In genomic region chr6:5293692-5294091, GRCh38 we compare ENCODE assay signal across 1 cellular context.
TF ChIP-seq lines count a peak whose summit lies in the region.

No MANE protein-coding gene starts in this region.

TF ChIP-seq in K562, 482 proteins besides CTCF, POLR2A, EP300 and RAD21 (continued from another document):
- TF ChIP-seq SUPT5H (IDR thresholded peaks at IDR 0.05) = no peak
- TF ChIP-seq ZNF766 (CRISPR knock-in tag; conservative IDR thresholded peaks at IDR 0.05) = no peak
- TF ChIP-seq CBX8 (IDR thresholded peaks at IDR 0.05; ENCODE audit: borderline replicate concordance, extremely low read depth, low read depth, low read length, poor library complexity, severe bottlenecking) = no peak
- TF ChIP-seq, protein P1, sequence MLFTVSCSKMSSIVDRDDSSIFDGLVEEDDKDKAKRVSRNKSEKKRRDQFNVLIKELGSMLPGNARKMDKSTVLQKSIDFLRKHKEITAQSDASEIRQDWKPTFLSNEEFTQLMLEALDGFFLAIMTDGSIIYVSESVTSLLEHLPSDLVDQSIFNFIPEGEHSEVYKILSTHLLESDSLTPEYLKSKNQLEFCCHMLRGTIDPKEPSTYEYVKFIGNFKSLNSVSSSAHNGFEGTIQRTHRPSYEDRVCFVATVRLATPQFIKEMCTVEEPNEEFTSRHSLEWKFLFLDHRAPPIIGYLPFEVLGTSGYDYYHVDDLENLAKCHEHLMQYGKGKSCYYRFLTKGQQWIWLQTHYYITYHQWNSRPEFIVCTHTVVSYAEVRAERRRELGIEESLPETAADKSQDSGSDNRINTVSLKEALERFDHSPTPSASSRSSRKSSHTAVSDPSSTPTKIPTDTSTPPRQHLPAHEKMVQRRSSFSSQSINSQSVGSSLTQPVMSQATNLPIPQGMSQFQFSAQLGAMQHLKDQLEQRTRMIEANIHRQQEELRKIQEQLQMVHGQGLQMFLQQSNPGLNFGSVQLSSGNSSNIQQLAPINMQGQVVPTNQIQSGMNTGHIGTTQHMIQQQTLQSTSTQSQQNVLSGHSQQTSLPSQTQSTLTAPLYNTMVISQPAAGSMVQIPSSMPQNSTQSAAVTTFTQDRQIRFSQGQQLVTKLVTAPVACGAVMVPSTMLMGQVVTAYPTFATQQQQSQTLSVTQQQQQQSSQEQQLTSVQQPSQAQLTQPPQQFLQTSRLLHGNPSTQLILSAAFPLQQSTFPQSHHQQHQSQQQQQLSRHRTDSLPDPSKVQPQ (CRISPR knock-in tag; IDR thresholded peaks at IDR 0.05; ENCODE audit: borderline replicate concordance) = no peak
- no peak for TF ChIP-seq MAFF (IDR thresholded peaks at IDR 0.05; ENCODE audit: low read length)
